ENCODE assay signal across 1 cellular context in the genomic region with DNA sequence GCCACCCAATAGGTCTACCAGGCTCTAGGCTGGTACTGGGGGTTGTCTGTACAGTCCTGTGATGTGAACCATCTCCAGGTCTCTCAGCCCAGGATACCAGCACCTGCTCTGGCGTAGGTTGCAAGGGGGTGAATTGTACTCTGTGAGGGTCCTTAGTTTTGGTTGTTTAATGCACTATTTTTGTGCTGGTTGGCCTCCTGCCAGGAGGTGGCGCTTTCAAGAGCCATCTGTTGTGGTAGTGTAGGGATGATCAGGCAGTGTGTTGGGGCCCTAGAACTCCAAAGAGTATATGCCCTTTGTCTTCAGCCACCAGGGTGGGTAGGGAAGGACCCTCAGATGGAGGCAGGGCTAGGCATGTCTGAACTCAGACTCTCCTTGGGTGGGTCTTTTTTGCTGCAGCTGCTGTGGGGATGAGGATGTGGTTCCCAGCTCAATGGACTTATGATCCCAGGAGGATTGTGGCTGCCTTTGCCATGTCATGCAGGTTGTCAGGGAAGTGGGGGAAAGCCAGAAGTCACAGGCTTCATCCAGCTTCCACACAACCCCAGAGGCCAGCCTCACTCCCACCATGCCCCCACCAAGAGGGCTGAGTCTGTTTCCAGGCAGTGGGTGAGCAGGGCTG.
TF ChIP-seq lines count a peak whose summit lies in the region.

No MANE protein-coding gene starts in this region.

TF ChIP-seq in GM23338, 12 proteins besides CTCF, POLR2A, EP300 and RAD21 (continued from another document):
- TF ChIP-seq, protein P1, sequence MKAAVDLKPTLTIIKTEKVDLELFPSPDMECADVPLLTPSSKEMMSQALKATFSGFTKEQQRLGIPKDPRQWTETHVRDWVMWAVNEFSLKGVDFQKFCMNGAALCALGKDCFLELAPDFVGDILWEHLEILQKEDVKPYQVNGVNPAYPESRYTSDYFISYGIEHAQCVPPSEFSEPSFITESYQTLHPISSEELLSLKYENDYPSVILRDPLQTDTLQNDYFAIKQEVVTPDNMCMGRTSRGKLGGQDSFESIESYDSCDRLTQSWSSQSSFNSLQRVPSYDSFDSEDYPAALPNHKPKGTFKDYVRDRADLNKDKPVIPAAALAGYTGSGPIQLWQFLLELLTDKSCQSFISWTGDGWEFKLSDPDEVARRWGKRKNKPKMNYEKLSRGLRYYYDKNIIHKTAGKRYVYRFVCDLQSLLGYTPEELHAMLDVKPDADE (IDR thresholded peaks at IDR 0.05): no peak
